In the genomic region with DNA sequence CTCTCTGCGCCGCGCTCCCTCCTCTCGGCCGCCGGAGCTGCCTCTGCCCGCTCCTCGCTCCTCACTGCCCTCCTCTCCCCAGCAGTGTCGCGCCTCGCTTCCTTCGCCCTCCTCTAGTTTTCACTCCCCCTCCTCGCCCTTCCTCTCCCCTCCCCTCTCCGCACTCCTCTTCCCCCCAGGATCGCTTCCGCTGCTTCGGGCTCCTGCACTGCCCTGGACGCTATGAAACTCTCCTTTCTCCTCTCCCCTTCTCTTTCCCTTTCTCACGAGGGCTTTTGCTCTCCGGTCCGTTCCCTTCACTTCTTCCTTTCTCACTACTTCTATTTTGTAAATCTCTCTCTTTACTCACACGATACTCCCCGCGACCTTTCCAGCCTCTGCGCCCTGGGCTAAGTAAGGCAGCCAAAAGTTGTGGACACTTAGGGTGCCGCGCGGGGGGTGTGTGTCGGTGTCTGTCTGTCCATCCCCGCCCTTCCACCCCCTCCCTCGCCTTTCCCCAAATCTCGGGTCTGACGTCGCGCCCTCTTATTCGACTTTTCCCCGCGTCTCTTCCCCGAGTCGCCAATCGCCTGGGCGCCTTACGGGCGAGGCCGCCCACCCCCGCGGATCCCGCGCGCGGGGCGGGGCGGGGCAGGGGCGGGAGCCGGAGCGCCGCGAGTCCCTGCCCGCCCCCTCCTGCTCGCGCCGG, we compare ENCODE assay signal across 1 cellular context.
TF ChIP-seq lines count a peak whose summit lies in the region.

Gene IRX3 (minus strand): TSS at position 458 of the 688 bp plus-strand sequence. CDS start 737 bp downstream, outside the sequence.

TF ChIP-seq in SK-N-SH, 30 proteins besides CTCF, POLR2A, EP300 and RAD21:
- TF ChIP-seq RCOR1 (IDR thresholded peaks at IDR 0.05; ENCODE audit: low read length): 0 out of 2 replicates have a peak, but pooled peaks have one; percentile 10
- TF ChIP-seq SIN3A (IDR thresholded peaks at IDR 0.05; ENCODE audit: borderline replicate concordance, low read depth, low read length): 0 out of 2 replicates have a peak, but pooled peaks have one; percentile 28
- no peak for TF ChIP-seq NFIC (IDR thresholded peaks at IDR 0.05; ENCODE audit: borderline replicate concordance)
- TF ChIP-seq MAX (IDR thresholded peaks at IDR 0.05; ENCODE audit: low read depth): peak; percentile 33; the same call in 1 of the 2 replicates
- TF ChIP-seq, protein P1, sequence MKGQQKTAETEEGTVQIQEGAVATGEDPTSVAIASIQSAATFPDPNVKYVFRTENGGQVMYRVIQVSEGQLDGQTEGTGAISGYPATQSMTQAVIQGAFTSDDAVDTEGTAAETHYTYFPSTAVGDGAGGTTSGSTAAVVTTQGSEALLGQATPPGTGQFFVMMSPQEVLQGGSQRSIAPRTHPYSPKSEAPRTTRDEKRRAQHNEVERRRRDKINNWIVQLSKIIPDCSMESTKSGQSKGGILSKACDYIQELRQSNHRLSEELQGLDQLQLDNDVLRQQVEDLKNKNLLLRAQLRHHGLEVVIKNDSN (IDR thresholded peaks at IDR 0.05; ENCODE audit: borderline replicate concordance, low read depth): no peak
- TF ChIP-seq GABPA (IDR thresholded peaks at IDR 0.05; ENCODE audit: low read depth): peak; percentile 39
- peak; percentile 0; the same call in 1 of the 2 replicates for TF ChIP-seq POLR2AphosphoS5 (IDR thresholded peaks at IDR 0.05; ENCODE audit: low read depth, low read length)
- TF ChIP-seq TAF1 (IDR thresholded peaks at IDR 0.05; ENCODE audit: borderline replicate concordance, low read depth, low read length): 0 out of 2 replicates have a peak, but pooled peaks have one; percentile 46
- peak; percentile 42 for TF ChIP-seq CHD2 (IDR thresholded peaks at IDR 0.05; ENCODE audit: low read length, partially characterized antibody)
- TF ChIP-seq EZH2phosphoT487 (IDR thresholded peaks at IDR 0.05; ENCODE audit: borderline replicate concordance, low read depth): no peak
- TF ChIP-seq RFX5 (IDR thresholded peaks at IDR 0.05; ENCODE audit: low read length): peak; percentile 69
- TF ChIP-seq, protein P2, sequence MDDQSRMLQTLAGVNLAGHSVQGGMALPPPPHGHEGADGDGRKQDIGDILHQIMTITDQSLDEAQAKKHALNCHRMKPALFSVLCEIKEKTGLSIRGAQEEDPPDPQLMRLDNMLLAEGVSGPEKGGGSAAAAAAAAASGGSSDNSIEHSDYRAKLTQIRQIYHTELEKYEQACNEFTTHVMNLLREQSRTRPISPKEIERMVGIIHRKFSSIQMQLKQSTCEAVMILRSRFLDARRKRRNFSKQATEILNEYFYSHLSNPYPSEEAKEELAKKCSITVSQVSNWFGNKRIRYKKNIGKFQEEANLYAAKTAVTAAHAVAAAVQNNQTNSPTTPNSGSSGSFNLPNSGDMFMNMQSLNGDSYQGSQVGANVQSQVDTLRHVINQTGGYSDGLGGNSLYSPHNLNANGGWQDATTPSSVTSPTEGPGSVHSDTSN (IDR thresholded peaks at IDR 0.05): peak; percentile 68
- TF ChIP-seq MXI1 (IDR thresholded peaks at IDR 0.05; ENCODE audit: low read depth, low read length): peak; percentile 20
